In the genomic region with DNA sequence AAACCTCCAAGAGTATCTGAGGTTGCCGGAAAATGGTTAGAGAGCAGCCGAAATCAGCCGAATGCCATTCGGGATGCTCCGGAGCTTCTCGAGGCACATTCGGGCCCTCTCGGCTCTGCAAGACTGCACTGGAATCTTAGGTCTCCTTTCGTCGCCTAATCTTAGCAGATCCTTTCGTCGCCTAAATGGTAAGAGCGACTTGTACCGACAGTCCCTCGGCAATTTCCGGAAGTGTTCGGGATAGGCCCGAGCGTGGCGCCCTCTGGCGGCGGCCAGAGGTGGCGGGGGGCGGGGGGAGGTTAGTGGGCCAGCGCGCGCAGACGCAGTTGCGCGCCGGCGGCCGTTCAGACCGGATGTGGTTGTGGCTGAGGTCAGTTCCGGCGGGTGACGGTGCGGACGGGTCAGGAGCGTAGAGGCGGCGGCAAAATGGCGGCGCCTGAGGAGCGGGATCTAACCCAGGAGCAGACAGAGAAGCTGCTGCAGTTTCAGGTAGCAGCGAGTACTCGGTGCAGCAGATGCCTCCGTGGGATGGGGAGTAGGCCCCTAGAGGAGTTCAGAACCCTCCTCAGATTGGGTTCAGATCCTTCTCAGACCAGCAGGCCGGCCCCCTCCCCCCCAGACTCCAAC, we compare ENCODE assay signal across 8 cellular contexts. TPM values are rescaled to one million over a fixed set of nuclear protein-coding genes. Genes with fewer than 3 reads are reported as not detected.
A peak's percentile ranks its signal among the peaks of the same experiment; 100 is the strongest.
DNase-seq lines count a peak whose midpoint lies in the region; ATAC-seq and TF ChIP-seq lines count a peak whose summit lies in the region.

A gene with protein sequence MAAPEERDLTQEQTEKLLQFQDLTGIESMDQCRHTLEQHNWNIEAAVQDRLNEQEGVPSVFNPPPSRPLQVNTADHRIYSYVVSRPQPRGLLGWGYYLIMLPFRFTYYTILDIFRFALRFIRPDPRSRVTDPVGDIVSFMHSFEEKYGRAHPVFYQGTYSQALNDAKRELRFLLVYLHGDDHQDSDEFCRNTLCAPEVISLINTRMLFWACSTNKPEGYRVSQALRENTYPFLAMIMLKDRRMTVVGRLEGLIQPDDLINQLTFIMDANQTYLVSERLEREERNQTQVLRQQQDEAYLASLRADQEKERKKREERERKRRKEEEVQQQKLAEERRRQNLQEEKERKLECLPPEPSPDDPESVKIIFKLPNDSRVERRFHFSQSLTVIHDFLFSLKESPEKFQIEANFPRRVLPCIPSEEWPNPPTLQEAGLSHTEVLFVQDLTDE (plus strand): TSS at position 404 of the 627 bp plus-strand sequence. CDS start 23 bp downstream, at position 427.

- DNase-seq in DND-41: peak; percentile 98
- DNase-seq in Panc1 (ENCODE audit: low read depth, low spot score): peak; percentile 98
- DNase-seq in activated T-cell treated with anti-CD3 and anti-CD28 coated beads, Interleukin-2, amount 50 U/mL, for 4 hours: peak; percentile 98
- DNase-seq in stimulated activated CD8-positive, alpha-beta memory T cell treated with anti-CD3 and anti-CD28 coated beads, Interleukin-7, amount 100 ng/mL, for 1 hour (ENCODE audit: low read depth in 2 of 2): peak; percentile 99

- H3K4me1 ChIP-seq in DND-41 (ENCODE audit: insufficient read depth, low read length): peaks cover 30% of the 10 kb centered on the region
- H3K4me1 ChIP-seq in KMS-11 (ENCODE audit: low read depth, poor library complexity, severe bottlenecking): peaks cover 13% of the 10 kb centered on the region
- H3K4me1 ChIP-seq in Panc1 (ENCODE audit: control insufficient read depth, insufficient read depth, low read length): peaks cover 17% of the 10 kb centered on the region
- no peaks in the 10 kb centered on the region for H3K4me1 ChIP-seq in esophagus (ENCODE audit: control insufficient read depth in 2 of 2, insufficient read depth in 2 of 2, low read length in 1 of 2)
- H3K4me1 ChIP-seq in mucosa of stomach (ENCODE audit: control insufficient read depth, insufficient read depth, low read length): peaks cover 4% of the 10 kb centered on the region

- H3K4me3 Mint-ChIP-seq in activated T-cell treated with anti-CD3 and anti-CD28 coated beads, Interleukin-2, amount 50 U/mL, for 4 hours: peak within 1 kb of the TSS; percentile 98

- peak; percentile 99 for TF ChIP-seq CTCF in DND-41 (IDR thresholded peaks at IDR 0.05; ENCODE audit: borderline replicate concordance, extremely low read depth, low read length, poor library complexity, severe bottlenecking)
- TF ChIP-seq CTCF in KMS-11 (conservative IDR thresholded peaks at IDR 0.05; ENCODE audit: low read depth, low read length): peak; percentile 71
- TF ChIP-seq CTCF in Panc1 (IDR thresholded peaks at IDR 0.05): peak; percentile 99

- peak within 1 kb of the TSS; percentile 92 for H3K9ac ChIP-seq in DND-41 (ENCODE audit: low read depth, low read length)
- H3K9ac ChIP-seq in KMS-11: peak within 1 kb of the TSS; percentile 84
- H3K9ac ChIP-seq in mucosa of stomach (ENCODE audit: low read length): peak within 1 kb of the TSS; percentile 91

- H3K4me2 ChIP-seq in DND-41 (ENCODE audit: insufficient read depth, low read length): peak within 1 kb of the TSS; percentile 89
- peak within 1 kb of the TSS; percentile 76 for H3K4me2 ChIP-seq in KMS-11

- CTCF ChIA-PET in Panc1 (lab: Charles Lee): interaction anchor here (0.6 to 1.4 kb wide), 4 partner anchors 11 to 89 kb away, joined by 3 to 9 read pairs (median 4); a partner anchor contains a TSS

- in situ Hi-C loops in Panc1 (cut with HindIII; ENCODE audit: low pct_unique_long_range_greater_than_20kb, low sequenced_read_pairs): no loop called here

- 0% methylated on average over 49 of the region's 49 CpGs for WGBS in esophagus, 2 donors

- no TSS peak for BruUV-seq in Panc1 (replicated peaks; lab: Mats Ljungman, UMichigan)

- peak; percentile 95 for ATAC-seq in DND-41 (ENCODE audit: insufficient read depth, low read depth)
- ATAC-seq in GM21737 (IDR thresholded peaks at IDR 0.05; ENCODE audit: unreplicated experiment): peak; percentile 92
- ATAC-seq in Panc1: peak; percentile 96
- peak; percentile 97 to 98 for ATAC-seq in activated T-cell treated with anti-CD3 and anti-CD28 coated beads, Interleukin-2, amount 50 U/mL, for 4 hours

- no peaks in the 10 kb centered on the region for H3K9me3 Mint-ChIP-seq in activated T-cell treated with anti-CD3 and anti-CD28 coated beads, Interleukin-2, amount 50 U/mL, for 4 hours

- H3K79me2 ChIP-seq in DND-41 (ENCODE audit: insufficient read depth, low read length) (peaks cover 56% of the 10 kb centered on the region), KMS-11 (ENCODE audit: insufficient read depth, low read depth) (peaks cover 28% of the 10 kb centered on the region)

- H3K9me3 ChIP-seq in DND-41 (ENCODE audit: insufficient read depth, low read length, severe bottlenecking) (no peaks in the 10 kb centered on the region), Panc1 (ENCODE audit: control insufficient read depth, insufficient read depth, low read depth, low read length) (no peaks in the 10 kb centered on the region), esophagus (ENCODE audit: control insufficient read depth in 2 of 2, insufficient read depth in 1 of 2, low read depth in 1 of 2, low read length in 1 of 2) (no peaks in the 10 kb centered on the region), mucosa of stomach (ENCODE audit: control insufficient read depth, low read length) (no peaks in the 10 kb centered on the region)

- H3K4me1 Mint-ChIP-seq in activated T-cell treated with anti-CD3 and anti-CD28 coated beads, Interleukin-2, amount 50 U/mL, for 4 hours (ENCODE audit: low read depth): peaks cover 32% of the 10 kb centered on the region

- H4K20me1 ChIP-seq in DND-41 (ENCODE audit: insufficient read depth, low read length) (0 out of 2 replicates have a peak, but pooled peaks cover 3% of the 10 kb centered on the region), KMS-11 (ENCODE audit: insufficient read depth) (no peaks in the 10 kb centered on the region)

- peak within 1 kb of the TSS; percentile 89 for H2AFZ ChIP-seq in DND-41 (ENCODE audit: low read depth, low read length)
- H2AFZ ChIP-seq in KMS-11 (ENCODE audit: low read depth): peak within 1 kb of the TSS; percentile 89

- H3K27me3 ChIP-seq in DND-41 (ENCODE audit: insufficient read depth, low read length, poor library complexity) (no peaks in the 10 kb centered on the region), KMS-11 (ENCODE audit: insufficient read depth, low read depth) (no peaks in the 10 kb centered on the region), Panc1 (ENCODE audit: control insufficient read depth, insufficient read depth, low read length) (no peaks in the 10 kb centered on the region), esophagus (ENCODE audit: control insufficient read depth in 1 of 2, insufficient read depth in 2 of 2, low read length in 2 of 2) (no peaks in the 10 kb centered on the region), mucosa of stomach (ENCODE audit: control insufficient read depth, insufficient read depth, low read length) (no peaks in the 10 kb centered on the region)

- H3K4me3 ChIP-seq in DND-41 (ENCODE audit: low read depth in 1 of 2, low read length in 2 of 2) (peak within 1 kb of the TSS; percentile 67 to 82), KMS-11 (IDR thresholded peaks at IDR 0.05; ENCODE audit: insufficient read depth, low read depth, low read length) (no peak within 1 kb of the TSS), Panc1 (ENCODE audit: low read depth in 2 of 2, low read length in 2 of 2) (peak within 1 kb of the TSS; percentile 100), esophagus (ENCODE audit: low read depth in 1 of 2, low read length in 2 of 2) (peak within 1 kb of the TSS; percentile 96 to 99), mucosa of stomach (ENCODE audit: low read length) (peak within 1 kb of the TSS; percentile 98)

- H3K36me3 ChIP-seq in DND-41 (ENCODE audit: insufficient read depth, low read length) (peaks cover 13% of the 10 kb centered on the region), KMS-11 (ENCODE audit: insufficient read depth) (no peaks in the 10 kb centered on the region), Panc1 (ENCODE audit: control insufficient read depth, insufficient read depth, low read length) (peaks cover 9% of the 10 kb centered on the region; the same call in 1 of the 2 replicates), esophagus (ENCODE audit: control insufficient read depth in 2 of 2, insufficient read depth in 2 of 2, low read length in 1 of 2) (no peaks in the 10 kb centered on the region), mucosa of stomach (ENCODE audit: control insufficient read depth, insufficient read depth, low read length) (no peaks in the 10 kb centered on the region)

- intact Hi-C loops in Panc1 (cut with micrococcal nuclease; ENCODE audit: unreplicated experiment): no loop called here

- peak within 1 kb of the TSS; percentile 95 for H3K27ac ChIP-seq in DND-41 (ENCODE audit: low read length)
- peak within 1 kb of the TSS; percentile 68 for H3K27ac ChIP-seq in KMS-11
- peak within 1 kb of the TSS; percentile 100 for H3K27ac ChIP-seq in Panc1 (ENCODE audit: low read length)
- H3K27ac ChIP-seq in esophagus (ENCODE audit: low read depth in 2 of 2, low read length in 1 of 2): peak within 1 kb of the TSS; percentile 94 to 97

- H3K36me3 Mint-ChIP-seq in activated T-cell treated with anti-CD3 and anti-CD28 coated beads, Interleukin-2, amount 50 U/mL, for 4 hours (ENCODE audit: insufficient read depth): peaks cover 6% of the 10 kb centered on the region

- POLR2A ChIA-PET in Panc1 (lab: Charles Lee): interaction anchor here (0.5 to 0.7 kb wide), 5 partner anchors 11 to 1045 kb away, joined by 3 to 7 read pairs (median 3); no protein-coding TSS in a partner anchor

- H3K27me3 Mint-ChIP-seq in activated T-cell treated with anti-CD3 and anti-CD28 coated beads, Interleukin-2, amount 50 U/mL, for 4 hours (ENCODE audit: low read depth): no peaks in the 10 kb centered on the region

RNA-seq across cellular contexts. Expression of the gene that starts here (rescaled TPM):
- total RNA-seq in Panc1 (2021; ENCODE audit: unreplicated experiment): 86.6 TPM
- 51.7 TPM for polyA plus RNA-seq in Panc1 (2012; ENCODE audit: insufficient read length)
- 10 to 100 TPM; 43.0 to 50.1 (median 43.2) TPM for total RNA-seq in activated T-cell treated with anti-CD3 and anti-CD28 coated beads, Interleukin-2, amount 50 U/mL, for 4 hours
- polyA plus RNA-seq in esophagus: 10 to 100 TPM in 1 of 2 donors, 1 to 10 TPM in 1; 9.7 to 12.6 TPM
